8 cellular contexts compared by ENCODE assay signal in genomic region chr22:26512149-26512793, GRCh38. TPM values are rescaled to one million over a fixed set of nuclear protein-coding genes. Genes with fewer than 3 reads are reported as not detected.
DNase-seq lines count a peak whose midpoint lies in the region; ATAC-seq and TF ChIP-seq lines count a peak whose summit lies in the region.

TSS of gene TFIP11 (minus strand) at chr22:26512473. CDS start at chr22:26510272, 2,201 bp downstream.

- H3K27me3 ChIP-seq in kidney epithelial cell (ENCODE audit: control insufficient read depth, insufficient read depth, low read length), result no peaks in the 10 kb centered on the region

- H3K36me3 ChIP-seq in kidney epithelial cell (ENCODE audit: control insufficient read depth, insufficient read depth, low read length), result no peaks in the 10 kb centered on the region

- DNase-seq in AG20443 (ENCODE audit: low spot score) (peak; percentile 98), NCI-H524 treated with DMSO at 0.1 percent for 48 hours (lab: John Stamatoyannopoulos, UW) (peak; percentile 57), choroid plexus epithelial cell (ENCODE audit: low read depth) (peak; percentile 91), kidney epithelial cell (ENCODE audit: low read depth) (peak; percentile 70)
- DNase-seq in activated CD4-positive, alpha-beta T cell treated with anti-CD3 and anti-CD28 coated beads for 4 hours, result peak; percentile 84 to 89
- peak; percentile 97 for DNase-seq in stimulated activated CD4-positive, alpha-beta T cell treated with anti-CD3 and anti-CD28 coated beads, Interleukin-15, amount 100 ng/mL, for 24 hours

- H3K4me3 ChIP-seq in choroid plexus epithelial cell (ENCODE audit: low read depth, low read length), result peak within 1 kb of the TSS; percentile 100
- peak within 1 kb of the TSS; percentile 94 for H3K4me3 ChIP-seq in kidney epithelial cell (ENCODE audit: low read depth, low read length)

- TF ChIP-seq CTCF in choroid plexus epithelial cell (conservative IDR thresholded peaks at IDR 0.05; ENCODE audit: low read depth, low read length) (no peak), kidney epithelial cell (IDR thresholded peaks at IDR 0.05; ENCODE audit: insufficient read depth, low read length, poor library complexity, severe bottlenecking) (peak; percentile 7)

- ATAC-seq in GM19035 (IDR thresholded peaks at IDR 0.05; ENCODE audit: unreplicated experiment) (peak; percentile 97), HG03378 (IDR thresholded peaks at IDR 0.05; ENCODE audit: unreplicated experiment) (peak; percentile 83)

RNA-seq across cellular contexts. Expression of gene TFIP11, which starts in this region (rescaled TPM):
- total RNA-seq in kidney epithelial cell, result 40.0 and 45.8 TPM in 2 replicates

Comparison
In these comparisons a context has a peak if more than half of its experiments do, and no peak if none do; other contexts are left out.
1. Peak in every context shown above with its lines: DNase-seq, ATAC-seq and H3K4me3 ChIP-seq.